ENCODE assay signal across 17 cellular contexts in genomic region chr5:174315471-174315870, GRCh38.
DNase-seq lines count a peak whose midpoint lies in the region; ATAC-seq and TF ChIP-seq lines count a peak whose summit lies in the region.
"Had no signal": no experiment of that assay in that cellular context is flagged by ENCODE, and none has a peak within 500 bp of the region (broad histone marks: within the 10 kb centered on the region; RNA-seq: fewer than 3 reads in every experiment).

No MANE protein-coding gene starts in this region.

- H3K27me3 ChIP-seq in upper lobe of right lung: peaks cover 30% of the 10 kb centered on the region
- H3K27me3 ChIP-seq: BE2C had no signal

- H3K27ac ChIP-seq in HEK293 (ENCODE audit: extremely low read depth, low read depth, low read length) (no peak overlapping the region), upper lobe of right lung (no peak overlapping the region)

- H3K4me1 ChIP-seq in HEK293 (ENCODE audit: control insufficient read depth, insufficient read depth, low read length): no peaks in the 10 kb centered on the region
- H3K4me1 ChIP-seq in upper lobe of right lung: no peaks in the 10 kb centered on the region

- H3K4me3 ChIP-seq in HEK293 (ENCODE audit: low read depth, low read length) (no peak overlapping the region), upper lobe of right lung (no peak overlapping the region)
- H3K4me3 ChIP-seq: GM23338 had no signal

- POLR2A ChIA-PET in HEK293 (lab: Yijun Ruan, JAX): no interaction called here

- TF ChIP-seq CTCF in HEK293 (tag by site-specific recombination; IDR thresholded peaks at IDR 0.05): no peak
- TF ChIP-seq CTCF in upper lobe of right lung (IDR thresholded peaks at IDR 0.05): no peak

- CTCF ChIA-PET in HEK293 (lab: Yijun Ruan, JAX): interaction anchor here (0.9 to 6.7 kb wide), 5 partner anchors 9 to 697 kb away, joined by 3 to 113 read pairs (median 6); partner anchors contain the start of gene NSG2

- DNase-seq in islet precursor cell: peak; percentile 38
- peak; percentile 38 for DNase-seq in posterior vena cava (ENCODE audit: low spot score)
- peak; percentile 51 for DNase-seq in upper lobe of right lung
- no peak for DNase-seq in GM19238 (ENCODE audit: insufficient read length, low spot score)
- DNase-seq in dermis blood vessel endothelial cell: no peak
- DNase-seq: ACHN; C1 segment of cervical spinal cord; CD4-positive, CD25-positive, alpha-beta regulatory T cell; CD8-positive, alpha-beta memory T cell; COR-L47; DMS 273 treated with DMSO at 0.1 percent for 48 hours had no signal

- intact Hi-C loops in posterior vena cava (cut with DNase I) (no loop called here), upper lobe of right lung (cut with DNase I) (loop anchor here (10.0 kb wide), 1 partner anchor 271 kb away; the partner anchor contains the start of gene NSG2)

- H3K9me3 ChIP-seq in HEK293 (ENCODE audit: control insufficient read depth, insufficient read depth, low read depth, low read length) (no peaks in the 10 kb centered on the region), upper lobe of right lung (no peaks in the 10 kb centered on the region)
- H3K9me3 ChIP-seq: BE2C had no signal

- ATAC-seq in upper lobe of right lung (no peak), HG02840 (IDR thresholded peaks at IDR 0.05; ENCODE audit: low FRiP score, unreplicated experiment) (no peak)
- ATAC-seq: GM23338, HCT116, HepG2 had no signal

- H3K36me3 ChIP-seq in HEK293 (ENCODE audit: control insufficient read depth in 2 of 2, insufficient read depth in 1 of 2, low read length in 2 of 2) (no peaks in the 10 kb centered on the region), upper lobe of right lung (no peaks in the 10 kb centered on the region)
- H3K36me3 ChIP-seq: BE2C had no signal

TF ChIP-seq in HEK293, 187 proteins besides CTCF, POLR2A, EP300 and RAD21:
- TF ChIP-seq ZNF24 (tag by site-specific recombination; IDR thresholded peaks at IDR 0.05) (no peak), GFI1B (tag by site-specific recombination; IDR thresholded peaks at IDR 0.05) (no peak), ZNF488 (tag by site-specific recombination; IDR thresholded peaks at IDR 0.05) (no peak), SCRT2 (tag by site-specific recombination; IDR thresholded peaks at IDR 0.05) (peak; percentile 36; the same call in 1 of the 2 replicates)

Comparison
In these comparisons a context has a peak if more than half of its experiments do, and no peak if none do; other contexts are left out.
1. DNase-seq: peak in islet precursor cell (single experiment), posterior vena cava (single experiment) and upper lobe of right lung (single experiment); none in GM19238 (single experiment) and dermis blood vessel endothelial cell (single experiment).